Comparison of ENCODE assay signal across 8 cellular contexts in the genomic region with DNA sequence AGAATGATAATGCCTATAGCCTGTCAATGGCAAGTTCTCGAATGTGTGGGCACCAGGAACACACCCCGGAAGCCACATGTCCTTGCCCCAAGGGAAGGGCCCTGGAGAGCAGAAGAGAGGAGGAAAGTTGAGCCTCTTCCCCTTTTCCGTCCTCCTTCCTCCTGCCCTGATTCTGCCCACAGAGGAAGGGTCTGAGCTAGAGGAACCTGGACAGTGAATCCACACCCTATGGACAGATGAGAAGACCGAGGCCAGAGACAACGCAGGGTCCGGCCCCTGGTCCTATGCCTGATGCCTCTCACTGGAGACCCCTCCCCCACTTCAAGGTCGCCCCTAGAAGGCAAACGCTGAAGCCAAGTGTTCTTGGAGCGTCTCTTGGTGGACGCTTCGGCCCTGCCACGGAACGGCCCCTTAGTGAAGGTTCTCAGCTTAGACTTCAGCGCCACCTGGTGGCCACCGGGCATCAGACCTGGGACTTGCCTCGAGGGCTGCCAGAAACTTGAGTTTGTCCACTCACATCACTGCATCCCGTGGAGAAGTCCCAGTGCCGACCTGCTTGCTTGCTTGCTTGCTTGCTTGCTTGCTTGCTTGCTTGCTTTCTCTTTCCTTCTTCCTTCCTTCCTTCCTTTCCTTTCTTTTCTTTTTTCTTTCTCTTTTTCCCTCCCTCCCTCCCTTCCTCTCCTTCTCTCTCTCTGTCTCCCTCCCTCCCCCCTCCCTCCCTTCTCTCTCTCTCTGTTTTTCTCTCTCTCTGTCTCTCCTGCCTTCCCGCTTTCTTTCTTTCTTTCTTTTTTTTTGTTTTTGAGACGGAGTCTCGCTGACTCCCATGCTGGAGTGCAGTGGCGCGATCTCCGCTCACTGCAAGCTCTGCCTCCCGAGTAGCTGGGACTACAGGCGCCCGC. TPM values are rescaled to one million over a fixed set of nuclear protein-coding genes. Genes with fewer than 3 reads are reported as not detected.
DNase-seq lines count a peak whose midpoint lies in the region; ATAC-seq, FAIRE-seq and TF ChIP-seq lines count a peak whose summit lies in the region.

No MANE protein-coding gene starts in this region.

- no peaks in the 10 kb centered on the region for H4K20me1 ChIP-seq in HepG2 (ENCODE audit: insufficient read depth, low read length)

- H3K27me3 Mint-ChIP-seq in chondrocyte (ENCODE audit: low read depth) = no peaks in the 10 kb centered on the region

- peaks cover 3% of the 10 kb centered on the region for H3K4me1 Mint-ChIP-seq in chondrocyte (ENCODE audit: low read depth)

- no peak for TF ChIP-seq EP300 in HepG2 (IDR thresholded peaks at IDR 0.05; ENCODE audit: low read depth in 2 of 2, low read length in 2 of 2)
- TF ChIP-seq EP300 in HepG2 (CRISPR knock-in tag; IDR thresholded peaks at IDR 0.05; ENCODE audit: borderline replicate concordance) = no peak

- intact Hi-C loops in HepG2 (cut with micrococcal nuclease; ENCODE audit: unreplicated experiment) = loop anchor here (1.0 kb wide), 1 partner anchor 198 kb away; no protein-coding TSS in a partner anchor

- H2AFZ ChIP-seq in HepG2 (ENCODE audit: low read length) = no peak overlapping the region

- in situ Hi-C loops in G401 (cut with HindIII; ENCODE audit: low sequenced_read_pairs) (no loop called here), HepG2 (cut with HindIII; ENCODE audit: extremely low pct_ligation_motif_present, low pct_unique_long_range_greater_than_20kb) (loop anchor here (10.0 kb wide), 1 partner anchor 208 kb away; no protein-coding TSS in a partner anchor)

- H3K79me2 ChIP-seq in HepG2 (ENCODE audit: insufficient read depth, low read length) = no peaks in the 10 kb centered on the region

- TF ChIP-seq POLR2A in HepG2 (IDR thresholded peaks at IDR 0.05; ENCODE audit: insufficient read depth in 1 of 2, low read depth in 2 of 2, low read length in 2 of 2) = no peak

- H3K4me3 Mint-ChIP-seq in chondrocyte (ENCODE audit: unreplicated experiment) = no peak overlapping the region

- POLR2A ChIA-PET in HepG2 (lab: Yijun Ruan, JAX) = no interaction called here

- H3K36me3 Mint-ChIP-seq in chondrocyte (ENCODE audit: low read depth) = no peaks in the 10 kb centered on the region

- DNase-seq in G401 (ENCODE audit: low spot score) (peak; percentile 90), NCI-H748 treated with DMSO at 0.1 percent for 48 hours (lab: John Stamatoyannopoulos, UW) (peak; percentile 94), chondrocyte (ENCODE audit: low spot score) (peak; percentile 93), HepG2 (ENCODE audit: low spot score) (peak; percentile 63)
- DNase-seq in activated CD4-positive, alpha-beta T cell treated with anti-CD3 and anti-CD28 coated beads for 48 hours = peak; percentile 96
- DNase-seq in stimulated activated CD4-positive, alpha-beta T cell treated with anti-CD3 and anti-CD28 coated beads, Interleukin-4, amount 100 ng/mL, for 1 hour = peak; percentile 92

- H3K27ac ChIP-seq in HepG2 (ENCODE audit: extremely low read length, insufficient read depth, low read length) = no peak overlapping the region

- ATAC-seq in HG03469 (IDR thresholded peaks at IDR 0.05; ENCODE audit: unreplicated experiment) (peak; percentile 58), HepG2 (peak; percentile 98), GM19023 (IDR thresholded peaks at IDR 0.05; ENCODE audit: unreplicated experiment) (no peak)

- peaks cover 0 to 4% of the 10 kb centered on the region in 2 experiments; a peak in 1 of 5 replicates for H3K27me3 ChIP-seq in HepG2 (ENCODE audit: control insufficient read depth in 1 of 2, insufficient read depth in 2 of 2, low read length in 2 of 2)

- H3K36me3 ChIP-seq in HepG2 (replicated peaks in 1 of 2; ENCODE audit: control insufficient read depth in 1 of 2, insufficient read depth in 2 of 2, low read length in 2 of 2) = no peaks in the 10 kb centered on the region

- FAIRE-seq in HepG2 (lab: Jason Lieb, UNC) = peak; percentile 72

- TF ChIP-seq CTCF in chondrocyte (IDR thresholded peaks at IDR 0.05) (peak; percentile 95), HepG2 (CRISPR knock-in tag; IDR thresholded peaks at IDR 0.05) (peak; percentile 97)

- BruUV-seq in HepG2 (replicated peaks; lab: Mats Ljungman, UMichigan) = no TSS peak

- TF ChIP-seq RAD21 in HepG2 (CRISPR knock-in tag; IDR thresholded peaks at IDR 0.05) = peak; percentile 94

- H3K4me3 ChIP-seq in HepG2 (replicated peaks in 1 of 3; ENCODE audit: insufficient read depth in 1 of 3, low read depth in 2 of 3, low read length in 3 of 3) = peak overlapping the region in 1 of 3 experiments; percentile 64; a peak in 2 of 6 replicates

- H3K9me3 Mint-ChIP-seq in chondrocyte (ENCODE audit: low read depth) = no peaks in the 10 kb centered on the region

- CTCF ChIA-PET in HepG2 (lab: Yijun Ruan, JAX; ENCODE audit: low intra/inter-chr PET ratio, low total read pairs) = interaction anchor here (1.1 to 2.9 kb wide), 3 partner anchors 155 to 212 kb away, joined by 3 to 21 read pairs (median 19); no protein-coding TSS in a partner anchor

- peak overlapping the region; percentile 75 for H3K4me2 ChIP-seq in HepG2 (ENCODE audit: low read depth, low read length)

- no peak overlapping the region for H3K27ac Mint-ChIP-seq in chondrocyte (ENCODE audit: unreplicated experiment)

- 46% methylated on average over 17 of the region's 27 CpGs for WGBS in HepG2 (ENCODE audit: low lambda C conversion rate)

- no peaks in the 10 kb centered on the region for H3K9me3 ChIP-seq in HepG2 (ENCODE audit: low read length)

- H3K4me1 ChIP-seq in HepG2 (ENCODE audit: insufficient read depth, low read length) = peaks cover 8% of the 10 kb centered on the region

- H3K9ac ChIP-seq in HepG2 (ENCODE audit: insufficient read depth, low read depth, low read length) = no peak overlapping the region

TF ChIP-seq in HepG2, 621 proteins besides CTCF, POLR2A, EP300 and RAD21 (continues in another document):
- TF ChIP-seq HDAC2 (CRISPR knock-in tag; IDR thresholded peaks at IDR 0.05) (0 out of 2 replicates have a peak, but pooled peaks have one; percentile 15), ELF1 (CRISPR knock-in tag; IDR thresholded peaks at IDR 0.05) (no peak)
- TF ChIP-seq, protein P1, sequence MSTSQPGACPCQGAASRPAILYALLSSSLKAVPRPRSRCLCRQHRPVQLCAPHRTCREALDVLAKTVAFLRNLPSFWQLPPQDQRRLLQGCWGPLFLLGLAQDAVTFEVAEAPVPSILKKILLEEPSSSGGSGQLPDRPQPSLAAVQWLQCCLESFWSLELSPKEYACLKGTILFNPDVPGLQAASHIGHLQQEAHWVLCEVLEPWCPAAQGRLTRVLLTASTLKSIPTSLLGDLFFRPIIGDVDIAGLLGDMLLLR (CRISPR knock-in tag; IDR thresholded peaks at IDR 0.05) = no peak

RNA-seq across cellular contexts. Expression of a gene that starts 20.6 kb away (rescaled TPM):
- 0.12 and 1.2 TPM in 2 replicates for total RNA-seq in G401 (2014; rRNA removed; shearing (Covaris generic))
- total RNA-seq in chondrocyte (not detected in 3 replicates), HepG2 (2016; rRNA removed; fragmentation: Illumina TruSeq; extraction: Trizol) (not detected in 2 replicates)
- total RNA-seq in HepG2 (2016; cell fraction: cytosol; rRNA removed; fragmentation: Illumina TruSeq; extraction: Trizol; ENCODE audit: low read depth) = not detected in 2 replicates
- total RNA-seq in HepG2 (2016; cell fraction: insoluble cytoplasmic fraction; rRNA removed; fragmentation: Illumina TruSeq; extraction: Trizol) = 0.15 TPM in 1 of 2 replicates, not detected in the other
- total RNA-seq in HepG2 (2016; cell fraction: membrane; rRNA removed; fragmentation: Illumina TruSeq; extraction: Trizol) = not detected in 2 replicates
- total RNA-seq in HepG2 (2016; cell fraction: nucleus; rRNA removed; fragmentation: Illumina TruSeq; extraction: Trizol) = not detected in 2 replicates
- polyA plus RNA-seq in HepG2 (2011; rRNA removed) = 0.20 TPM in 1 of 2 replicates, not detected in the other
- polyA plus RNA-seq in HepG2 (2011; cell fraction: cytosol; rRNA removed) = 0.11 and 0.13 TPM in 2 replicates
- 0.32 and 0.45 TPM in 2 replicates for polyA plus RNA-seq in HepG2 (2011; cell fraction: nucleus; rRNA removed)
- polyA plus RNA-seq in HepG2 (2012) = 0.27 and 0.36 TPM in 2 replicates
- not detected in 2 replicates for polyA plus RNA-seq in HepG2 (2016; cell fraction: cytosol; fragmentation: Illumina TruSeq; extraction: Trizol; ENCODE audit: low read depth)
- not detected in 2 replicates for polyA plus RNA-seq in HepG2 (2016; cell fraction: insoluble cytoplasmic fraction; fragmentation: Illumina TruSeq; extraction: Trizol; ENCODE audit: low read depth)
- polyA plus RNA-seq in HepG2 (2016; cell fraction: membrane; fragmentation: Illumina TruSeq; extraction: Trizol; ENCODE audit: low read depth) = not detected in 2 replicates
- not detected in 2 replicates for polyA plus RNA-seq in HepG2 (2016; cell fraction: nucleus; fragmentation: Illumina TruSeq; extraction: Trizol; ENCODE audit: insufficient read depth, low read depth)
- 0.08 TPM in 1 of 2 replicates, not detected in the other for polyA minus RNA-seq in HepG2 (2011; rRNA and poly(A)+ RNA removed; ENCODE audit: low replicate concordance)
- polyA minus RNA-seq in HepG2 (2011; cell fraction: cytosol; rRNA and poly(A)+ RNA removed) = not detected in 2 replicates
- not detected in 2 replicates for polyA minus RNA-seq in HepG2 (2011; cell fraction: nucleus; rRNA and poly(A)+ RNA removed)

RNA-seq across cellular contexts. Expression of a gene that starts 46.7 kb away (rescaled TPM):
- 43.3 and 70.9 TPM in 2 replicates for total RNA-seq in G401 (2014; rRNA removed; shearing (Covaris generic))
- total RNA-seq in chondrocyte = 54.6 to 80.0 TPM (median 79.2 TPM) in 3 replicates
- total RNA-seq in HepG2 (2016; rRNA removed; fragmentation: Illumina TruSeq; extraction: Trizol) = 42.6 and 49.8 TPM in 2 replicates
- total RNA-seq in HepG2 (2016; cell fraction: cytosol; rRNA removed; fragmentation: Illumina TruSeq; extraction: Trizol; ENCODE audit: low read depth) = 25.2 and 26.2 TPM in 2 replicates
- total RNA-seq in HepG2 (2016; cell fraction: insoluble cytoplasmic fraction; rRNA removed; fragmentation: Illumina TruSeq; extraction: Trizol) = 40.8 and 52.8 TPM in 2 replicates
- total RNA-seq in HepG2 (2016; cell fraction: membrane; rRNA removed; fragmentation: Illumina TruSeq; extraction: Trizol) = 31.5 and 33.2 TPM in 2 replicates
- total RNA-seq in HepG2 (2016; cell fraction: nucleus; rRNA removed; fragmentation: Illumina TruSeq; extraction: Trizol) = 21.4 and 24.8 TPM in 2 replicates
- 23.8 and 27.9 TPM in 2 replicates for polyA plus RNA-seq in HepG2 (2011; rRNA removed)
- polyA plus RNA-seq in HepG2 (2011; cell fraction: cytosol; rRNA removed) = 13.1 and 17.7 TPM in 2 replicates
- 8.2 and 9.0 TPM in 2 replicates for polyA plus RNA-seq in HepG2 (2011; cell fraction: nucleus; rRNA removed)
- 25.8 and 29.5 TPM in 2 replicates for polyA plus RNA-seq in HepG2 (2012)
- 8.2 and 10.4 TPM in 2 replicates for polyA plus RNA-seq in HepG2 (2016; cell fraction: cytosol; fragmentation: Illumina TruSeq; extraction: Trizol; ENCODE audit: low read depth)
- polyA plus RNA-seq in HepG2 (2016; cell fraction: insoluble cytoplasmic fraction; fragmentation: Illumina TruSeq; extraction: Trizol; ENCODE audit: low read depth) = 65.7 and 70.2 TPM in 2 replicates
- polyA plus RNA-seq in HepG2 (2016; cell fraction: membrane; fragmentation: Illumina TruSeq; extraction: Trizol; ENCODE audit: low read depth) = 21.4 and 22.3 TPM in 2 replicates
- polyA plus RNA-seq in HepG2 (2016; cell fraction: nucleus; fragmentation: Illumina TruSeq; extraction: Trizol; ENCODE audit: insufficient read depth, low read depth) = 32.4 and 34.7 TPM in 2 replicates
- 18.4 and 18.9 TPM in 2 replicates for polyA minus RNA-seq in HepG2 (2011; rRNA and poly(A)+ RNA removed; ENCODE audit: low replicate concordance)
- 25.8 and 28.5 TPM in 2 replicates for polyA minus RNA-seq in HepG2 (2011; cell fraction: cytosol; rRNA and poly(A)+ RNA removed)
- 19.7 and 20.6 TPM in 2 replicates for polyA minus RNA-seq in HepG2 (2011; cell fraction: nucleus; rRNA and poly(A)+ RNA removed)
